In genomic region chr17:31216053-31216751, GRCh38 we compare ENCODE assay signal across 8 cellular contexts.
DNase-seq lines count a peak whose midpoint lies in the region; ATAC-seq, FAIRE-seq and TF ChIP-seq lines count a peak whose summit lies in the region.

No MANE protein-coding gene starts in this region.

- no peak for TF ChIP-seq POLR2A in heart left ventricle (IDR thresholded peaks at IDR 0.05)
- TF ChIP-seq POLR2A in GM12878 (IDR thresholded peaks at IDR 0.05; ENCODE audit: low read depth, low read length), result no peak

- SMC1A ChIA-PET in GM12878 (lab: Charles Lee; ENCODE audit: uncharacterized antibody, unreplicated experiment), result interaction anchor here (1.0 to 7.2 kb wide), 21 partner anchors 8 to 255 kb away, joined by 3 to 80 read pairs (median 4); partner anchors contain the start of gene NF1

- 37 to 48% (median 40%) methylated on average over 5 of the region's 5 CpGs for WGBS in heart left ventricle, 4 donors
- WGBS in right cardiac atrium, result 42% methylated on average over 5 of the region's 5 CpGs
- WGBS in GM12878 (ENCODE audit: insufficient coverage, insufficient replicate concordance, low lambda C conversion rate, missing lambda C conversion rate), result 41% methylated on average over 5 of the region's 5 CpGs

- H2AFZ ChIP-seq in GM12878 (ENCODE audit: control insufficient read depth, low read depth, low read length), result no peak overlapping the region

- in situ Hi-C loops in GM12878 (cut with MboI), result loop anchor here (5.0 to 10.0 kb wide), 2 partner anchors 204 to 301 kb away; no protein-coding TSS in a partner anchor

- DNase-seq in heart left ventricle (no peak), right cardiac atrium (no peak), NCI-H1930 (lab: John Stamatoyannopoulos, UW) (peak; percentile 5 to 19), GM12878 (ENCODE audit: low read depth, low spot score) (peak; percentile 17), left lung (no peak), omental fat pad (ENCODE audit: low spot score) (no peak)
- DNase-seq in activated CD4-positive, alpha-beta T cell treated with anti-CD3 and anti-CD28 coated beads, Interleukin-2, amount 50 U/mL, for 48 hours, result no peak

- peak; percentile 47 to 79 (median 69) for TF ChIP-seq CTCF in heart left ventricle (IDR thresholded peaks at IDR 0.05)
- TF ChIP-seq CTCF in GM12878 (IDR thresholded peaks at IDR 0.05 in 2 of 3, conservative IDR thresholded peaks at IDR 0.05 in 1 of 3; ENCODE audit: control insufficient read depth in 2 of 3, extremely low read depth in 1 of 3, insufficient read depth in 1 of 3, low read depth in 3 of 3, low read length in 3 of 3), result peak; percentile 6 to 57 (median 32); a peak in 3 of 6 replicates
- TF ChIP-seq CTCF in left lung (IDR thresholded peaks at IDR 0.05), result peak; percentile 56
- TF ChIP-seq CTCF in omental fat pad (IDR thresholded peaks at IDR 0.05), result no peak

- H3K4me2 ChIP-seq in GM12878 (ENCODE audit: control insufficient read depth, insufficient read depth), result no peak overlapping the region

- H3K9ac ChIP-seq in GM12878 (ENCODE audit: control insufficient read depth, insufficient read depth, low read length), result no peak overlapping the region

- H3K9me3 ChIP-seq in heart left ventricle (no peaks in the 10 kb centered on the region), right cardiac atrium (ENCODE audit: control insufficient read depth, low read length) (no peaks in the 10 kb centered on the region), GM12878 (replicated peaks; ENCODE audit: control insufficient read depth, insufficient read depth, low read length) (no peaks in the 10 kb centered on the region), left lung (no peaks in the 10 kb centered on the region)

- H3K36me3 ChIP-seq in heart left ventricle (peaks cover 0 to 79% (median 43%) of the 10 kb centered on the region in 9 donors), GM12878 (ENCODE audit: control insufficient read depth in 2 of 2, insufficient read depth in 2 of 2, low read length in 1 of 2) (peaks cover 0 to 5% of the 10 kb centered on the region in 2 experiments; a peak in 2 of 4 replicates), left lung (peaks cover 0 to 28% of the 10 kb centered on the region in 2 donors)

- no peak for ATAC-seq in heart left ventricle
- no peak for ATAC-seq in right cardiac atrium
- ATAC-seq in GM12878, result peak; percentile 40
- no peak for ATAC-seq in left lung
- ATAC-seq in HG03521 (IDR thresholded peaks at IDR 0.05; ENCODE audit: unreplicated experiment), result no peak
- no peak for ATAC-seq in omental fat pad (ENCODE audit: low FRiP score)

- CTCF ChIA-PET in GM12878 (lab: Yijun Ruan, JAX), result interaction anchor here (0.6 to 4.8 kb wide), 58 partner anchors 8 to 877 kb away, joined by 3 to 109 read pairs (median 4); partner anchors contain the start of genes CRLF3 and NF1

- RAD21 ChIA-PET in GM12878 (lab: Charles Lee; ENCODE audit: unreplicated experiment), result interaction anchor here (0.8 to 6.7 kb wide), 11 partner anchors 9 to 248 kb away, joined by 3 to 58 read pairs (median 5); partner anchors contain the start of gene NF1

- TF ChIP-seq RAD21 in GM12878 (IDR thresholded peaks at IDR 0.05; ENCODE audit: insufficient read depth, low read depth, low read length), result peak; percentile 66

- H3K27me3 ChIP-seq in heart left ventricle, result no peaks in the 10 kb centered on the region
- H3K27me3 ChIP-seq in right cardiac atrium (ENCODE audit: control insufficient read depth, insufficient read depth), result no peaks in the 10 kb centered on the region
- H3K27me3 ChIP-seq in GM12878 (replicated peaks in 1 of 2; ENCODE audit: control insufficient read depth in 2 of 2, insufficient read depth in 2 of 2, low read length in 1 of 2), result no peaks in the 10 kb centered on the region
- H3K27me3 ChIP-seq in left lung, result no peaks in the 10 kb centered on the region

- no TSS peak for BruUV-seq in GM12878 (replicated peaks; lab: Mats Ljungman, UMichigan)

- H3K79me2 ChIP-seq in GM12878 (ENCODE audit: control insufficient read depth, insufficient read depth, low read length), result no peaks in the 10 kb centered on the region

- H3K27ac ChIP-seq in heart left ventricle (peak overlapping the region in 1 of 12 donors; percentile 19), right cardiac atrium (ENCODE audit: low read length) (no peak overlapping the region), GM12878 (ENCODE audit: control insufficient read depth, insufficient read depth) (no peak overlapping the region), left lung (no peak overlapping the region)

- peak; percentile 78 for FAIRE-seq in GM12878 (lab: Jason Lieb, UNC)

- no peak for TF ChIP-seq EP300 in GM12878 (IDR thresholded peaks at IDR 0.05; ENCODE audit: borderline replicate concordance in 1 of 2, control insufficient read depth in 1 of 2, low read depth in 2 of 2, low read length in 2 of 2)

- intact Hi-C loops in heart left ventricle (cut with DNase I) (loop anchor here in 8 of 10 donors (1.0 to 5.0 kb wide), 5 partner anchors 199 to 309 kb away; partner anchors contain the start of gene TEFM (in 2 of the 8)), right cardiac atrium (cut with DNase I) (loop anchor here in 2 of 4 donors (5.0 to 10.0 kb wide), 2 partner anchors 201 to 209 kb away; no protein-coding TSS in a partner anchor), GM12878 (cut with micrococcal nuclease; ENCODE audit: unreplicated experiment) (loop anchor here (1.0 to 5.0 kb wide), 2 partner anchors 156 to 203 kb away; no protein-coding TSS in a partner anchor), left lung (cut with DNase I) (loop anchor here in 1 of 2 donors (10.0 kb wide), 1 partner anchor 201 kb away; no protein-coding TSS in a partner anchor)

- POLR2A ChIA-PET in GM12878 (lab: Charles Lee), result interaction anchor here (0.5 kb wide), 1 partner anchor 16 kb away, joined by 3 read pairs; no protein-coding TSS in a partner anchor

- H3K4me3 ChIP-seq in heart left ventricle, result no peak overlapping the region
- H3K4me3 ChIP-seq in right cardiac atrium (ENCODE audit: low read length), result no peak overlapping the region
- H3K4me3 ChIP-seq in GM12878, result no peak overlapping the region
- no peak overlapping the region for H3K4me3 ChIP-seq in left lung

- no peaks in the 10 kb centered on the region for H4K20me1 ChIP-seq in GM12878 (ENCODE audit: control insufficient read depth, insufficient read depth)

- H3K4me1 ChIP-seq in heart left ventricle, result peaks cover 0 to 10% (median 1%) of the 10 kb centered on the region in 12 donors
- no peaks in the 10 kb centered on the region for H3K4me1 ChIP-seq in right cardiac atrium (ENCODE audit: control insufficient read depth, insufficient read depth, low read length)
- H3K4me1 ChIP-seq in GM12878 (ENCODE audit: control insufficient read depth, insufficient read depth, low read length), result no peaks in the 10 kb centered on the region
- H3K4me1 ChIP-seq in left lung, result no peaks in the 10 kb centered on the region

TF ChIP-seq in GM12878, 131 proteins besides CTCF, POLR2A, EP300 and RAD21:
- no peak for TF ChIP-seq RAD51 (IDR thresholded peaks at IDR 0.05)
- TF ChIP-seq SIN3A (IDR thresholded peaks at IDR 0.05; ENCODE audit: low read depth, low read length), result no peak
- peak; percentile 61 for TF ChIP-seq SMC3 (IDR thresholded peaks at IDR 0.05; ENCODE audit: borderline replicate concordance, low read length)
TF ChIP-seq in GM12878: peak in this region for 1.

Comparison
In these comparisons a context has a peak if more than half of its experiments do, and no peak if none do; other contexts are left out.
1. DNase-seq: peak in NCI-H1930 (2 of 2) and GM12878 (single experiment); none in heart left ventricle (0 of 5), right cardiac atrium (0 of 3), left lung (0 of 2), activated CD4-positive, alpha-beta T cell treated with anti-CD3 and anti-CD28 coated beads, Interleukin-2, amount 50 U/mL, for 48 hours (0 of 2) and omental fat pad (single experiment).
2. CTCF ChIP-seq: peak in heart left ventricle (12 of 12), GM12878 (3 of 3) and left lung (2 of 2); none in omental fat pad (0 of 3).